In the genomic region with DNA sequence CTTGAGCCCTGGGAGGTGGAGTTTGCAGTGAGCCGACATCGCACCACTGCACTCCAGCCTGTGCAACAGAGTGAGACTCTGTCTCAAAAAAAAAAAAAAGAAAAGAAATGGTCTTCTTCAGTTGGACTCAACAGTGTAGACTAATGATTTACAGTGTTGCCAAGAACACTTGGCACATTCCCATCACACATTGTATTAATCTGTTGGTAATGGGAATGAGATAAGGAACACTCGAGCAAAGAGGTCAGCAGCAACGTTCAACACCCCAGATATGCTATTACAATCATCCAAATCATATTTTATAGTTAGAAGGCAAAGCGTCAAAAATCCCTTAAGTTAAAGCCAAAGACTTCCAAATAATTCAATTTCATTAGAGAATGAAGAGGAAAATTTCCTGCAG, we compare ENCODE assay signal across 17 cellular contexts.
"Had no signal": no experiment of that assay in that cellular context is flagged by ENCODE, and none has a peak within 500 bp of the region (broad histone marks: within the 10 kb centered on the region; RNA-seq: fewer than 3 reads in every experiment).

No MANE protein-coding gene starts in this region.

- DNase-seq: activated CD4-positive, alpha-beta T cell treated with anti-CD3 and anti-CD28 coated beads for 1 hour; activated gamma-delta T cell treated with Interleukin-2 at 50 U/mL for 16 hours; activated T-cell treated with anti-CD3 and anti-CD28 coated beads, Interleukin-2, amount 50 U/mL, for 1 hour; anterior cingulate cortex; brain microvascular endothelial cell; central memory CD4-positive, alpha-beta T cell; colonic mucosa; foreskin keratinocyte; immature natural killer cell; left lung; nucleus accumbens; spleen; stimulated activated CD4-positive, alpha-beta T cell treated with anti-CD3 and anti-CD28 coated beads, Interleukin-4, amount 100 ng/mL, for 1 hour; stimulated activated naive CD4-positive, alpha-beta T cell treated with Interleukin-2 at 50 U/mL for 16 hours; T-helper 1 cell had no signal

- H3K9me3 Mint-ChIP-seq: activated naive CD4-positive, alpha-beta T cell treated with anti-CD3 and anti-CD28 coated beads, Interleukin-2, amount 50 U/mL, for 24 hours; immature natural killer cell; type B pancreatic cell had no signal

- H3K36me3 Mint-ChIP-seq: immature natural killer cell had no signal

- H3K27ac Mint-ChIP-seq: activated naive CD4-positive, alpha-beta T cell treated with anti-CD3 and anti-CD28 coated beads, Interleukin-2, amount 50 U/mL, for 24 hours; immature natural killer cell; type B pancreatic cell had no signal

- ATAC-seq: foreskin keratinocyte, left lung had no signal

- H3K4me3 Mint-ChIP-seq: activated naive CD4-positive, alpha-beta T cell treated with anti-CD3 and anti-CD28 coated beads, Interleukin-2, amount 50 U/mL, for 24 hours; immature natural killer cell; type B pancreatic cell had no signal

- H3K4me1 Mint-ChIP-seq: immature natural killer cell had no signal
